Comparison of ENCODE assay signal across 1 cellular context in the genomic region with DNA sequence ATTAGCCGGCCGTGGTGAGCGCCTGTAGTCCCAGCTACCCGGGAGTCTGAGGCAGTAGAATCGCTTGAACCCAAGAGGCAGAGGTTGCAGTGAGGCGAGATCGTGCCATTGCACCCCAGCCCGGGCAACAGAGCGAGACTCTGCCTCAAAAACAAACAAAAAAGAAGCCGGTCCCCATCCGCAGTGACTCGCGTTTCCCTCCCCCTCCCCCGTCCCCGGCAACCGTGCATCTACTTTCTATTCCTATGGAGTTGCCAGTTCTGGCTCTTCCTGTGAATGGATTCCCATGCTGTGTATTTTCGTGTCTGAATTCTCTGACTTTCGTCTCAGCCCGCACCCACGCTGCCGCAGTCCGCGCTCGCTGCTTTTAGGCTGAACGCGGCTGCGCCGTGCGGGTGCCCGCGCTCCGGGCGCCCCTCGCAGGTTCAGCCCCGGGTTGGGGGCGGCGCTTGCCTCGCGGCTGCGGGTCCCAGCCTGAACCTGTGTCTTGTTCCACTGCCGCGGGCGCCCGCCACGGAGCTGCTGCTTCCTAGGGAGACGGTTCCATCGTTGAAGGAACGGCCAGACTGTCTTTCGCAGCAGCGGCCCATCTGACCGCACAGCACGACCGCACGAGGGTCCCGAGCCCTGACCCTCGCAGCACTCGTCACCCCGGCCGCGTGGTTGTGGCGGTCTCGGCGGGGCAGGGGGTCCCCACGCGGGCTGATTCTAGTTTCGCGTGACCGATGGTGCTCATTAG.
TF ChIP-seq lines count a peak whose summit lies in the region.

No MANE protein-coding gene starts in this region.

TF ChIP-seq in HepG2, 621 proteins besides CTCF, POLR2A, EP300 and RAD21 (continued from another document):
- no peak for TF ChIP-seq TFE3 (CRISPR knock-in tag; IDR thresholded peaks at IDR 0.05)
- peak; percentile 79; the same call in 1 of the 2 replicates for TF ChIP-seq ZNF20 (CRISPR knock-in tag; IDR thresholded peaks at IDR 0.05)
- no peak for TF ChIP-seq MBD4 (IDR thresholded peaks at IDR 0.05; ENCODE audit: borderline replicate concordance, low read length)
- TF ChIP-seq ZFX (CRISPR knock-in tag; IDR thresholded peaks at IDR 0.05; ENCODE audit: low read depth), result peak; percentile 71
- TF ChIP-seq KMT2B (CRISPR knock-in tag; IDR thresholded peaks at IDR 0.05), result no peak; the same call in 1 of the 2 replicates
- 0 out of 2 replicates have a peak, but pooled peaks have one; percentile 10 for TF ChIP-seq ZNF160 (CRISPR knock-in tag; IDR thresholded peaks at IDR 0.05)
- no peak for TF ChIP-seq PHF5A (CRISPR knock-in tag; IDR thresholded peaks at IDR 0.05; ENCODE audit: low read depth, unreplicated experiment)
- peak; percentile 64 for TF ChIP-seq ZNF781 (CRISPR knock-in tag; IDR thresholded peaks at IDR 0.05; ENCODE audit: borderline replicate concordance, not compliant biosample characterization)
- peak; percentile 67; the same call in 1 of the 2 replicates for TF ChIP-seq MEIS1 (CRISPR knock-in tag; IDR thresholded peaks at IDR 0.05; ENCODE audit: borderline replicate concordance)
- peak; percentile 71 for TF ChIP-seq ESRRA (CRISPR knock-in tag; IDR thresholded peaks at IDR 0.05; ENCODE audit: low read depth)
- 0 out of 2 replicates have a peak, but pooled peaks have one; percentile 79 for TF ChIP-seq ARHGAP35 (CRISPR knock-in tag; IDR thresholded peaks at IDR 0.05; ENCODE audit: borderline replicate concordance)
- TF ChIP-seq POLR2G (IDR thresholded peaks at IDR 0.05; ENCODE audit: low read depth, low read length), result peak; percentile 94
- peak; percentile 61 for TF ChIP-seq ZNF263 (CRISPR knock-in tag; IDR thresholded peaks at IDR 0.05)
- no peak for TF ChIP-seq CEBPG (CRISPR knock-in tag; IDR thresholded peaks at IDR 0.05)
- no peak for TF ChIP-seq MAFF (IDR thresholded peaks at IDR 0.05; ENCODE audit: low read depth, low read length)
- TF ChIP-seq, protein P1, sequence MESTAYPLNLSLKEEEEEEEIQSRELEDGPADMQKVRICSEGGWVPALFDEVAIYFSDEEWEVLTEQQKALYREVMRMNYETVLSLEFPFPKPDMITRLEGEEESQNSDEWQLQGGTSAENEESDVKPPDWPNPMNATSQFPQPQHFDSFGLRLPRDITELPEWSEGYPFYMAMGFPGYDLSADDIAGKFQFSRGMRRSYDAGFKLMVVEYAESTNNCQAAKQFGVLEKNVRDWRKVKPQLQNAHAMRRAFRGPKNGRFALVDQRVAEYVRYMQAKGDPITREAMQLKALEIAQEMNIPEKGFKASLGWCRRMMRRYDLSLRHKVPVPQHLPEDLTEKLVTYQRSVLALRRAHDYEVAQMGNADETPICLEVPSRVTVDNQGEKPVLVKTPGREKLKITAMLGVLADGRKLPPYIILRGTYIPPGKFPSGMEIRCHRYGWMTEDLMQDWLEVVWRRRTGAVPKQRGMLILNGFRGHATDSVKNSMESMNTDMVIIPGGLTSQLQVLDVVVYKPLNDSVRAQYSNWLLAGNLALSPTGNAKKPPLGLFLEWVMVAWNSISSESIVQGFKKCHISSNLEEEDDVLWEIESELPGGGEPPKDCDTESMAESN (CRISPR knock-in tag; conservative IDR thresholded peaks at IDR 0.05), result peak; percentile 91
- peak; percentile 20 for TF ChIP-seq FOXA3 (CRISPR knock-in tag; IDR thresholded peaks at IDR 0.05)
- peak; percentile 75; the same call in 1 of the 2 replicates for TF ChIP-seq ZNF343 (CRISPR knock-in tag; IDR thresholded peaks at IDR 0.05)
- peak; percentile 95 for TF ChIP-seq ARID2 (CRISPR knock-in tag; IDR thresholded peaks at IDR 0.05; ENCODE audit: borderline replicate concordance)
- TF ChIP-seq HOXA9 (CRISPR knock-in tag; IDR thresholded peaks at IDR 0.05; ENCODE audit: borderline replicate concordance), result 0 out of 2 replicates have a peak, but pooled peaks have one; percentile 51
- TF ChIP-seq DMAP1 (CRISPR knock-in tag; IDR thresholded peaks at IDR 0.05), result no peak
- TF ChIP-seq CBX5 (CRISPR knock-in tag; IDR thresholded peaks at IDR 0.05; ENCODE audit: borderline replicate concordance), result peak; percentile 17; the same call in 1 of the 2 replicates
- TF ChIP-seq CCDC6 (CRISPR knock-in tag; IDR thresholded peaks at IDR 0.05), result peak; percentile 67; the same call in 1 of the 2 replicates
- TF ChIP-seq ZNF788 (CRISPR knock-in tag; IDR thresholded peaks at IDR 0.05; ENCODE audit: borderline replicate concordance), result peak; percentile 79
- peak; percentile 23; the same call in 1 of the 2 replicates for TF ChIP-seq PAWR (CRISPR knock-in tag; IDR thresholded peaks at IDR 0.05; ENCODE audit: borderline replicate concordance)
- TF ChIP-seq ZNF616 (CRISPR knock-in tag; IDR thresholded peaks at IDR 0.05; ENCODE audit: low read depth), result peak; percentile 62; the same call in 1 of the 2 replicates
- peak; percentile 78; the same call in 1 of the 2 replicates for TF ChIP-seq ZNF558 (CRISPR knock-in tag; IDR thresholded peaks at IDR 0.05; ENCODE audit: borderline replicate concordance)
- TF ChIP-seq SKI (IDR thresholded peaks at IDR 0.05; ENCODE audit: partially characterized antibody), result peak; percentile 8
- TF ChIP-seq, protein P2, sequence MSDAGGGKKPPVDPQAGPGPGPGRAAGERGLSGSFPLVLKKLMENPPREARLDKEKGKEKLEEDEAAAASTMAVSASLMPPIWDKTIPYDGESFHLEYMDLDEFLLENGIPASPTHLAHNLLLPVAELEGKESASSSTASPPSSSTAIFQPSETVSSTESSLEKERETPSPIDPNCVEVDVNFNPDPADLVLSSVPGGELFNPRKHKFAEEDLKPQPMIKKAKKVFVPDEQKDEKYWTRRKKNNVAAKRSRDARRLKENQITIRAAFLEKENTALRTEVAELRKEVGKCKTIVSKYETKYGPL (CRISPR knock-in tag; IDR thresholded peaks at IDR 0.05), result peak; percentile 69; the same call in 1 of the 2 replicates
- TF ChIP-seq, protein P3, sequence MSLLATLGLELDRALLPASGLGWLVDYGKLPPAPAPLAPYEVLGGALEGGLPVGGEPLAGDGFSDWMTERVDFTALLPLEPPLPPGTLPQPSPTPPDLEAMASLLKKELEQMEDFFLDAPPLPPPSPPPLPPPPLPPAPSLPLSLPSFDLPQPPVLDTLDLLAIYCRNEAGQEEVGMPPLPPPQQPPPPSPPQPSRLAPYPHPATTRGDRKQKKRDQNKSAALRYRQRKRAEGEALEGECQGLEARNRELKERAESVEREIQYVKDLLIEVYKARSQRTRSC (CRISPR knock-in tag; IDR thresholded peaks at IDR 0.05; ENCODE audit: low read depth), result peak; percentile 88; the same call in 1 of the 2 replicates
- TF ChIP-seq PCBP2 (optimal IDR thresholded peaks at IDR 0.05; ENCODE audit: low read depth, low read length, poor library complexity, severe bottlenecking), result no peak
- 0 out of 2 replicates have a peak, but pooled peaks have one; percentile 46 for TF ChIP-seq NAIF1 (CRISPR knock-in tag; IDR thresholded peaks at IDR 0.05; ENCODE audit: borderline replicate concordance)
- TF ChIP-seq ATF2 (CRISPR knock-in tag; IDR thresholded peaks at IDR 0.05), result no peak; the same call in none of the 2 replicates
- TF ChIP-seq NR1H2 (CRISPR knock-in tag; IDR thresholded peaks at IDR 0.05; ENCODE audit: borderline replicate concordance, low read depth), result peak; percentile 84; the same call in 1 of the 2 replicates
- TF ChIP-seq JUND (CRISPR knock-in tag; IDR thresholded peaks at IDR 0.05), result peak; percentile 65; the same call in 1 of the 2 replicates
- TF ChIP-seq KLF12 (CRISPR knock-in tag; IDR thresholded peaks at IDR 0.05; ENCODE audit: borderline replicate concordance), result 0 out of 2 replicates have a peak, but pooled peaks have one; percentile 64
- no peak for TF ChIP-seq HIC2 (CRISPR knock-in tag; IDR thresholded peaks at IDR 0.05; ENCODE audit: low read depth)
- peak; percentile 77 for TF ChIP-seq ZNF362 (CRISPR knock-in tag; IDR thresholded peaks at IDR 0.05; ENCODE audit: borderline replicate concordance)
- TF ChIP-seq, protein P4, sequence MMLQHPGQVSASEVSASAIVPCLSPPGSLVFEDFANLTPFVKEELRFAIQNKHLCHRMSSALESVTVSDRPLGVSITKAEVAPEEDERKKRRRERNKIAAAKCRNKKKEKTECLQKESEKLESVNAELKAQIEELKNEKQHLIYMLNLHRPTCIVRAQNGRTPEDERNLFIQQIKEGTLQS (CRISPR knock-in tag; IDR thresholded peaks at IDR 0.05), result peak; percentile 63
- no peak for TF ChIP-seq MTA3 (CRISPR knock-in tag; IDR thresholded peaks at IDR 0.05)
- peak; percentile 60 for TF ChIP-seq SRSF1 (optimal IDR thresholded peaks at IDR 0.05; ENCODE audit: low read depth, low read length)
- TF ChIP-seq KLF16 (CRISPR knock-in tag; IDR thresholded peaks at IDR 0.05), result 0 out of 4 replicates have a peak, but pooled peaks of 1 of the 2 experiments have one; percentile 22
- 0 out of 2 replicates have a peak, but pooled peaks have one; percentile 78 for TF ChIP-seq ZNF367 (CRISPR knock-in tag; IDR thresholded peaks at IDR 0.05; ENCODE audit: borderline replicate concordance)
- TF ChIP-seq ZNF430 (CRISPR knock-in tag; IDR thresholded peaks at IDR 0.05), result peak; percentile 72
- no peak for TF ChIP-seq GTF2F1 (IDR thresholded peaks at IDR 0.05; ENCODE audit: low read length)
- TF ChIP-seq ETV6 (CRISPR knock-in tag; conservative IDR thresholded peaks at IDR 0.05), result peak; percentile 62; the same call in 1 of the 2 replicates
- TF ChIP-seq ZNF619 (CRISPR knock-in tag; IDR thresholded peaks at IDR 0.05), result no peak; the same call in 1 of the 2 replicates
- TF ChIP-seq ZNF12 (CRISPR knock-in tag; IDR thresholded peaks at IDR 0.05), result peak; percentile 50
- peak; percentile 79 for TF ChIP-seq TBX2 (CRISPR knock-in tag; IDR thresholded peaks at IDR 0.05; ENCODE audit: borderline replicate concordance)
- TF ChIP-seq IRX3 (CRISPR knock-in tag; IDR thresholded peaks at IDR 0.05; ENCODE audit: borderline replicate concordance, low read depth), result peak; percentile 76; the same call in 1 of the 2 replicates
